Comparison of ENCODE assay signal across 8 cellular contexts in the genomic region with DNA sequence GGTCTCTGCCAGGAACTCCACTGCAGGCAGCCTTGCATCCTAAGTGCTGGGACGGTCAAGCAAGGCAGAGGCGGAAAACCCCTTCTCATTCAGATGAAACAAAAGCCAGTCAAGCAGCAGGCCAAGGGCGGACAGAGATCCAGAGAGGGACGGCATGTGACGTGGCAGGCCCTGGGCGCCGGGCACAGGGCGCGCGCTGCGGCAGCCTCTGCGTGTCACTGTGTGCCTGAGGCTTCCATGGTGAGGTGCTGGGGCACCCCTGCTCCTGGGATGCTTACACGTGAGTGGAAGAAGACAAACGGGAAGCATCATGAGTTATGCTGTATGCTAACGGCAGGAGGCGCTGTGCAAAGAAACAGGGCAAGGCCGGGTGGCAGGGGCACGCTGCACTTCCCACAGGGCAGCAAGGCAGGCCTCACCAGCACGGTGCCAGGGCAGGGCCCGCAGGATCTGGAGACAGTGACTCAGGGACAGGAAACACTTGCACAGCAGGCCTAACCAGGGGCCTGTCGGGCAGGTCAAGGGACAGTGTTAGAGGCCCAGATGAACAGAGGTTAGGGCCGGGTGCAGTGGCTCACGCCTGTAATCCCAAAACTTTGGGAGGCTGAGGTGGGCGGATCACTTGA. TPM values are rescaled to one million over a fixed set of nuclear protein-coding genes. Genes with fewer than 3 reads are reported as not detected.
DNase-seq lines count a peak whose midpoint lies in the region; ATAC-seq and TF ChIP-seq lines count a peak whose summit lies in the region.

No MANE protein-coding gene starts in this region.

- intact Hi-C loops in Right ventricle myocardium inferior (cut with DNase I) (no loop called here), MCF 10A (cut with micrococcal nuclease) (loop anchor here (10.0 kb wide), 2 partner anchors 81 to 231 kb away; a partner anchor contains a TSS)

- H3K4me1 Mint-ChIP-seq in MCF 10A (ENCODE audit: insufficient read depth, unreplicated experiment): peaks cover 7% of the 10 kb centered on the region

- H3K4me3 Mint-ChIP-seq in MCF 10A (ENCODE audit: unreplicated experiment): no peak overlapping the region

- no peak for TF ChIP-seq CTCF in right atrium auricular region (IDR thresholded peaks at IDR 0.05)
- TF ChIP-seq CTCF in MCF 10A (IDR thresholded peaks at IDR 0.05; ENCODE audit: unreplicated experiment): peak; percentile 55
- TF ChIP-seq CTCF in liver (IDR thresholded peaks at IDR 0.05; ENCODE audit: low read depth, low read length, missing input control): peak; percentile 55

- peaks cover 6% of the 10 kb centered on the region for H3K36me3 Mint-ChIP-seq in MCF 10A (ENCODE audit: insufficient read depth, unreplicated experiment)

- no peak for ATAC-seq in Right ventricle myocardium inferior

- H3K9ac ChIP-seq in liver (ENCODE audit: low read depth in 1 of 2, low read length in 2 of 2): peak overlapping the region; percentile 7 to 89

- no peaks in the 10 kb centered on the region for H3K9me3 ChIP-seq in right atrium auricular region
- no peaks in the 10 kb centered on the region for H3K9me3 ChIP-seq in liver (ENCODE audit: control insufficient read depth in 4 of 4, low read length in 3 of 4)

- no peak overlapping the region for H3K4me3 ChIP-seq in right atrium auricular region
- peak overlapping the region in 1 of 3 donors; percentile 15 for H3K4me3 ChIP-seq in liver (ENCODE audit: low read depth in 1 of 3, low read length in 3 of 3)

- H3K27me3 ChIP-seq in right atrium auricular region: no peaks in the 10 kb centered on the region
- H3K27me3 ChIP-seq in liver (ENCODE audit: control insufficient read depth in 4 of 4, insufficient read depth in 4 of 4, low read length in 3 of 4): no peaks in the 10 kb centered on the region

- TF ChIP-seq RAD21 in liver (IDR thresholded peaks at IDR 0.05): peak; percentile 31 to 58

- no peaks in the 10 kb centered on the region for H3K27me3 Mint-ChIP-seq in MCF 10A (ENCODE audit: insufficient read depth, unreplicated experiment)

- POLR2A ChIA-PET in MCF 10A (lab: Yijun Ruan, JAX): no interaction called here

- no peaks in the 10 kb centered on the region for H3K36me3 ChIP-seq in right atrium auricular region
- no peaks in the 10 kb centered on the region for H3K36me3 ChIP-seq in liver (ENCODE audit: control insufficient read depth in 4 of 4, insufficient read depth in 3 of 4, low read depth in 1 of 4, low read length in 3 of 4)

- H3K4me1 ChIP-seq in right atrium auricular region: peaks cover 0 to 70% of the 10 kb centered on the region in 2 donors
- H3K4me1 ChIP-seq in liver (ENCODE audit: control insufficient read depth in 4 of 4, insufficient read depth in 4 of 4, low read length in 3 of 4): peaks cover 36 to 91% (median 64%) of the 10 kb centered on the region in 4 donors

- CTCF ChIA-PET in MCF 10A (lab: Yijun Ruan, JAX): interaction anchor here (0.6 to 1.1 kb wide), 2 partner anchors 15 to 86 kb away, joined by 3 read pairs; no protein-coding TSS in a partner anchor

- peak; percentile 55 for DNase-seq in right atrium auricular region (ENCODE audit: low spot score)
- DNase-seq in Right ventricle myocardium inferior (ENCODE audit: missing footprints): no peak
- peak; percentile 62 for DNase-seq in MCF 10A (ENCODE audit: unreplicated experiment)
- no peak for DNase-seq in hepatic stellate cell (ENCODE audit: low spot score)
- no peak for DNase-seq in occipital lobe (lab: John Stamatoyannopoulos, UW)
- no peak for DNase-seq in DMS79 (lab: John Stamatoyannopoulos, UW)
- DNase-seq in activated CD4-positive, alpha-beta T cell treated with anti-CD3 and anti-CD28 coated beads for 1 hour: no peak

- WGBS in liver: 28% methylated on average over 24 of the region's 24 CpGs

- H3K27ac ChIP-seq in right atrium auricular region (peak overlapping the region in 1 of 2 donors; percentile 49), liver (ENCODE audit: low read depth in 1 of 2, low read length in 2 of 2) (peak overlapping the region; percentile 86 to 89)

- no peaks in the 10 kb centered on the region for H3K9me3 Mint-ChIP-seq in MCF 10A (ENCODE audit: unreplicated experiment)

- peak overlapping the region; percentile 57 for H3K27ac Mint-ChIP-seq in MCF 10A (ENCODE audit: low read depth, unreplicated experiment)

- BruUV-seq in MCF 10A (replicated peaks; lab: Mats Ljungman, UMichigan): no TSS peak

TF ChIP-seq in liver, 16 proteins besides CTCF, POLR2A, EP300 and RAD21:
- TF ChIP-seq HNF4G (IDR thresholded peaks at IDR 0.05) (no peak), EGR1 (IDR thresholded peaks at IDR 0.05; ENCODE audit: low read depth in 2 of 2) (no peak), FOXA1 (IDR thresholded peaks at IDR 0.05) (no peak)
- TF ChIP-seq, protein P1, sequence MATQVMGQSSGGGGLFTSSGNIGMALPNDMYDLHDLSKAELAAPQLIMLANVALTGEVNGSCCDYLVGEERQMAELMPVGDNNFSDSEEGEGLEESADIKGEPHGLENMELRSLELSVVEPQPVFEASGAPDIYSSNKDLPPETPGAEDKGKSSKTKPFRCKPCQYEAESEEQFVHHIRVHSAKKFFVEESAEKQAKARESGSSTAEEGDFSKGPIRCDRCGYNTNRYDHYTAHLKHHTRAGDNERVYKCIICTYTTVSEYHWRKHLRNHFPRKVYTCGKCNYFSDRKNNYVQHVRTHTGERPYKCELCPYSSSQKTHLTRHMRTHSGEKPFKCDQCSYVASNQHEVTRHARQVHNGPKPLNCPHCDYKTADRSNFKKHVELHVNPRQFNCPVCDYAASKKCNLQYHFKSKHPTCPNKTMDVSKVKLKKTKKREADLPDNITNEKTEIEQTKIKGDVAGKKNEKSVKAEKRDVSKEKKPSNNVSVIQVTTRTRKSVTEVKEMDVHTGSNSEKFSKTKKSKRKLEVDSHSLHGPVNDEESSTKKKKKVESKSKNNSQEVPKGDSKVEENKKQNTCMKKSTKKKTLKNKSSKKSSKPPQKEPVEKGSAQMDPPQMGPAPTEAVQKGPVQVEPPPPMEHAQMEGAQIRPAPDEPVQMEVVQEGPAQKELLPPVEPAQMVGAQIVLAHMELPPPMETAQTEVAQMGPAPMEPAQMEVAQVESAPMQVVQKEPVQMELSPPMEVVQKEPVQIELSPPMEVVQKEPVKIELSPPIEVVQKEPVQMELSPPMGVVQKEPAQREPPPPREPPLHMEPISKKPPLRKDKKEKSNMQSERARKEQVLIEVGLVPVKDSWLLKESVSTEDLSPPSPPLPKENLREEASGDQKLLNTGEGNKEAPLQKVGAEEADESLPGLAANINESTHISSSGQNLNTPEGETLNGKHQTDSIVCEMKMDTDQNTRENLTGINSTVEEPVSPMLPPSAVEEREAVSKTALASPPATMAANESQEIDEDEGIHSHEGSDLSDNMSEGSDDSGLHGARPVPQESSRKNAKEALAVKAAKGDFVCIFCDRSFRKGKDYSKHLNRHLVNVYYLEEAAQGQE (IDR thresholded peaks at IDR 0.05): no peak
- TF ChIP-seq, protein P2, sequence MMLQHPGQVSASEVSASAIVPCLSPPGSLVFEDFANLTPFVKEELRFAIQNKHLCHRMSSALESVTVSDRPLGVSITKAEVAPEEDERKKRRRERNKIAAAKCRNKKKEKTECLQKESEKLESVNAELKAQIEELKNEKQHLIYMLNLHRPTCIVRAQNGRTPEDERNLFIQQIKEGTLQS (IDR thresholded peaks at IDR 0.05): no peak
TF ChIP-seq in liver: peak in this region for 0.

RNA-seq across cellular contexts. Expression of a gene that starts 6.1 kb away (rescaled TPM):
- total RNA-seq in right atrium auricular region: 10 to 100 TPM; 29.6 to 41.0 TPM
- 46.8 TPM for total RNA-seq in Right ventricle myocardium inferior
- 58.5 and 58.8 TPM in 2 replicates for total RNA-seq in MCF 10A (2022)
- total RNA-seq in liver: 10 to 100 TPM; 27.5 to 73.5 TPM
- 100 to 1,000 TPM in 1 of 2 donors, 10 to 100 TPM in 1; 72.4 to 102 TPM for polyA plus RNA-seq in liver
- total RNA-seq in occipital lobe: 17.8 TPM

Comparison
In these comparisons a context has a peak if more than half of its experiments do, and no peak if none do; other contexts are left out.
1. DNase-seq: peak in right atrium auricular region (single experiment) and MCF 10A (single experiment); none in Right ventricle myocardium inferior (single experiment), hepatic stellate cell (single experiment), occipital lobe (single experiment), DMS79 (single experiment) and activated CD4-positive, alpha-beta T cell treated with anti-CD3 and anti-CD28 coated beads for 1 hour (single experiment).
2. CTCF ChIP-seq: peak in MCF 10A (single experiment) and liver (single experiment); none in right atrium auricular region (0 of 2).